In the genomic region with DNA sequence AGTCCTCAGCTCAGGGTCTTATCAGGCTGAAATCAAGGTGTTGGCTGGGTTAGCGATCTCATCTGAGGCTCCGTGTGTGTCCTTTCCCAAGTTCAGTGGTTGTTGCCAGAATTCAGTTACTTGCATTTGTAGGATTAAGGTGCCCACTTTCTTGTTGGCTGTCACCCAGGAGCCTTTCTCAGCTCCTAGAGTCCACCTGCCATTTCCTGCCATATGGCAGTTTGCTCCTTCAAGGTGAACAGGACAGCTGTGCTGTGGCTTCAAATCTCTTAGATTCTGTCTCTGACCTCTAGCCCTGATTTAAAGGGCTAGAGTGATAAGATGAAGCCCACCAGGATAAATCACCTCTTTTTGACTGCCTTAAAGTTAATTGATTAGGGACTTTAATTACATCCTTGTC, we compare ENCODE assay signal across 17 cellular contexts. TPM values are rescaled to one million over a fixed set of nuclear protein-coding genes. Genes with fewer than 3 reads are reported as not detected.
DNase-seq lines count a peak whose midpoint lies in the region; ATAC-seq and TF ChIP-seq lines count a peak whose summit lies in the region.
"Had no signal": no experiment of that assay in that cellular context is flagged by ENCODE, and none has a peak within 500 bp of the region (broad histone marks: within the 10 kb centered on the region; RNA-seq: fewer than 3 reads in every experiment).

No MANE protein-coding gene starts in this region.

- no peaks in the 10 kb centered on the region for H3F3A ChIP-seq in GM23248 (ENCODE audit: insufficient read depth)

- in situ Hi-C loops in GM23248 (cut with MboI), result no loop called here

- no peak overlapping the region for H3K4me3 ChIP-seq in GM23248
- no peak overlapping the region for H3K4me3 ChIP-seq in OCI-LY7 (ENCODE audit: low read depth, low read length, poor library complexity, severe bottlenecking)

- 0 out of 2 replicates have a peak, but pooled peaks cover 3% of the 10 kb centered on the region for H4K20me1 ChIP-seq in GM23248 (ENCODE audit: insufficient read depth)
- H4K20me1 ChIP-seq in OCI-LY7 (ENCODE audit: insufficient read depth, low read length), result no peaks in the 10 kb centered on the region

- H3K4me1 ChIP-seq in GM23248 (ENCODE audit: insufficient read depth), result peaks cover 19% of the 10 kb centered on the region
- peaks cover 43% of the 10 kb centered on the region for H3K4me1 ChIP-seq in OCI-LY7 (ENCODE audit: insufficient read depth, low read length, poor library complexity, severe bottlenecking)

- intact Hi-C loops in OCI-LY7 (cut with micrococcal nuclease; ENCODE audit: unreplicated experiment), result loop anchor here (2.0 kb wide), 1 partner anchor 188 kb away; a partner anchor contains a TSS

- TF ChIP-seq CTCF in OCI-LY7 (conservative IDR thresholded peaks at IDR 0.05; ENCODE audit: low read length), result no peak

- CTCF ChIA-PET in activated CD4-positive, alpha-beta T cell treated with anti-CD3 and anti-CD28 coated beads, Interleukin-2, amount 10 ng/mL, durations not matched to agents 7 days and 5 days (lab: Charles Lee), result interaction anchor here (1.1 to 4.8 kb wide), 4 partner anchors 11 to 40 kb away, joined by 3 to 52 read pairs (median 26); a partner anchor contains a TSS
- CTCF ChIA-PET in OCI-LY7 (lab: Charles Lee; ENCODE audit: unreplicated experiment), result no interaction called here

- H3K9me2 ChIP-seq in GM23248 (ENCODE audit: insufficient read depth) (no peaks in the 10 kb centered on the region), OCI-LY7 (ENCODE audit: insufficient read depth, low read length) (no peaks in the 10 kb centered on the region)

- no peak overlapping the region for H3K9ac ChIP-seq in GM23248

- H3K9me3 ChIP-seq in GM23248 (ENCODE audit: low read depth) (no peaks in the 10 kb centered on the region), OCI-LY7 (ENCODE audit: low read length) (peaks cover 5% of the 10 kb centered on the region; the same call in 1 of the 2 replicates)
- H3K9me3 ChIP-seq: A549, thyroid gland had no signal

- peak overlapping the region; percentile 61 for H3K27ac Mint-ChIP-seq in activated CD4-positive, alpha-beta T cell treated with anti-CD3 and anti-CD28 coated beads, Interleukin-2, amount 10 ng/mL, durations not matched to agents 7 days and 5 days
- no peak overlapping the region for H3K27ac Mint-ChIP-seq in natural killer cell treated with Interleukin-12 subunit alpha and Interleukin-12 subunit beta and Interleukin-15 and Interleukin-18, amount 100 ng/mL, for 72 hours
- H3K27ac Mint-ChIP-seq: activated T-helper 2 cell treated with anti-CD3 and anti-CD28 coated beads, Interferon-gamma antibody, Interleukin-2, Interleukin-4, amounts not matched to agents 10 μg/mL and 5 μg/mL and 100 μg/mL, durations not matched to agents 14 hours and 24 hours and 36 hours had no signal

- H3K36me3 ChIP-seq in GM23248 (ENCODE audit: low read depth), result no peaks in the 10 kb centered on the region
- peaks cover 20% of the 10 kb centered on the region for H3K36me3 ChIP-seq in OCI-LY7 (ENCODE audit: insufficient read depth, low read length)

- H3K9me3 Mint-ChIP-seq in activated CD4-positive, alpha-beta T cell treated with anti-CD3 and anti-CD28 coated beads, Interleukin-2, amount 10 ng/mL, durations not matched to agents 7 days and 5 days, result peaks cover 6% of the 10 kb centered on the region
- no peaks in the 10 kb centered on the region for H3K9me3 Mint-ChIP-seq in natural killer cell treated with Interleukin-12 subunit alpha and Interleukin-12 subunit beta and Interleukin-15 and Interleukin-18, amount 100 ng/mL, for 72 hours
- H3K9me3 Mint-ChIP-seq: activated T-helper 2 cell treated with anti-CD3 and anti-CD28 coated beads, Interferon-gamma antibody, Interleukin-2, Interleukin-4, amounts not matched to agents 10 μg/mL and 5 μg/mL and 100 μg/mL, durations not matched to agents 14 hours and 24 hours and 36 hours; CD8-positive, alpha-beta memory T cell; IgD-negative memory B cell had no signal

- no peak overlapping the region for H3K4me3 Mint-ChIP-seq in activated CD4-positive, alpha-beta T cell treated with anti-CD3 and anti-CD28 coated beads, Interleukin-2, amount 10 ng/mL, durations not matched to agents 7 days and 5 days
- peak overlapping the region; percentile 33 for H3K4me3 Mint-ChIP-seq in natural killer cell treated with Interleukin-12 subunit alpha and Interleukin-12 subunit beta and Interleukin-15 and Interleukin-18, amount 100 ng/mL, for 72 hours
- H3K4me3 Mint-ChIP-seq: IgD-negative memory B cell had no signal

- no peak overlapping the region for H3K27ac ChIP-seq in GM23248
- peak overlapping the region; percentile 58 for H3K27ac ChIP-seq in OCI-LY7 (ENCODE audit: low read depth, low read length, poor library complexity, severe bottlenecking)
- H3K27ac ChIP-seq: thyroid gland had no signal

- no peak for DNase-seq in activated CD4-positive, alpha-beta T cell treated with anti-CD3 and anti-CD28 coated beads, Interleukin-2, amount 10 ng/mL, durations not matched to agents 7 days and 5 days
- no peak for DNase-seq in activated CD4-positive, alpha-beta T cell treated with anti-CD3 and anti-CD28 coated beads, Interleukin-2, amount 50 U/mL, for 4 hours
- DNase-seq in GM23248 (no peak), OCI-LY7 (ENCODE audit: low spot score) (peak; percentile 71), NCI-H1417 treated with DMSO at 0.1 percent for 48 hours (lab: John Stamatoyannopoulos, UW) (no peak), midbrain (lab: John Stamatoyannopoulos, UW) (no peak), hepatic stellate cell (ENCODE audit: low spot score) (no peak)
- DNase-seq in natural killer cell treated with Interleukin-12 subunit alpha and Interleukin-12 subunit beta and Interleukin-15 and Interleukin-18, amount 100 ng/mL, for 72 hours (ENCODE audit: low spot score), result no peak
- DNase-seq: CD8-positive, alpha-beta memory T cell; NCI-H1436 treated with DMSO at 0.1 percent for 48 hours; NCI-H226; OCI-M1; stimulated activated CD4-positive, alpha-beta T cell treated with anti-CD3 and anti-CD28 coated beads, Interleukin-4, amount 100 ng/mL, for 24 hours; thyroid gland had no signal

- H3K79me2 ChIP-seq in GM23248 (ENCODE audit: insufficient read depth) (peaks cover 58% of the 10 kb centered on the region), OCI-LY7 (ENCODE audit: insufficient read depth, low read depth, low read length) (peaks cover 29% of the 10 kb centered on the region; the same call in 1 of the 2 replicates)

- no peaks in the 10 kb centered on the region for H3K27me3 Mint-ChIP-seq in activated CD4-positive, alpha-beta T cell treated with anti-CD3 and anti-CD28 coated beads, Interleukin-2, amount 10 ng/mL, durations not matched to agents 7 days and 5 days
- H3K27me3 Mint-ChIP-seq in natural killer cell treated with Interleukin-12 subunit alpha and Interleukin-12 subunit beta and Interleukin-15 and Interleukin-18, amount 100 ng/mL, for 72 hours, result no peaks in the 10 kb centered on the region
- H3K27me3 Mint-ChIP-seq: IgD-negative memory B cell had no signal

- no peaks in the 10 kb centered on the region for H3K27me3 ChIP-seq in GM23248 (replicated peaks; ENCODE audit: insufficient read depth)
- H3K27me3 ChIP-seq: thyroid gland had no signal

- H3K4me2 ChIP-seq in GM23248 (ENCODE audit: unreplicated experiment) (no peak overlapping the region), OCI-LY7 (ENCODE audit: low read length) (peak overlapping the region; percentile 61)

- no peak for ATAC-seq in natural killer cell treated with Interleukin-12 subunit alpha and Interleukin-12 subunit beta and Interleukin-15 and Interleukin-18, amount 100 ng/mL, for 72 hours

- H2AFZ ChIP-seq in GM23248, result peak overlapping the region; percentile 100
- peak overlapping the region; percentile 99 for H2AFZ ChIP-seq in OCI-LY7 (ENCODE audit: low read length)

- H3K36me3 Mint-ChIP-seq in activated CD4-positive, alpha-beta T cell treated with anti-CD3 and anti-CD28 coated beads, Interleukin-2, amount 10 ng/mL, durations not matched to agents 7 days and 5 days (ENCODE audit: low read depth), result peaks cover 18% of the 10 kb centered on the region
- H3K36me3 Mint-ChIP-seq in natural killer cell treated with Interleukin-12 subunit alpha and Interleukin-12 subunit beta and Interleukin-15 and Interleukin-18, amount 100 ng/mL, for 72 hours, result peaks cover 11% of the 10 kb centered on the region
- H3K36me3 Mint-ChIP-seq: IgD-negative memory B cell had no signal

- POLR2A ChIA-PET in activated CD4-positive, alpha-beta T cell treated with anti-CD3 and anti-CD28 coated beads, Interleukin-2, amount 10 ng/mL, durations not matched to agents 7 days and 5 days (lab: Charles Lee), result no interaction called here
- POLR2A ChIA-PET in OCI-LY7 (lab: Charles Lee), result interaction anchor here (0.6 to 1.7 kb wide), 5 partner anchors 8 to 1624 kb away, joined by 3 to 6 read pairs (median 4); no protein-coding TSS in a partner anchor

- 44 to 56% methylated on average over 2 of the region's 2 CpGs for WGBS in GM23248 (ENCODE audit: low coverage in 1 of 2, low lambda C conversion rate in 2 of 2, missing lambda C conversion rate in 2 of 2), 2 experiments

- BruUV-seq in OCI-LY7 (replicated peaks; lab: Mats Ljungman, UMichigan), result no TSS peak

- H3K4me1 Mint-ChIP-seq in activated CD4-positive, alpha-beta T cell treated with anti-CD3 and anti-CD28 coated beads, Interleukin-2, amount 10 ng/mL, durations not matched to agents 7 days and 5 days, result peaks cover 19% of the 10 kb centered on the region
- H3K4me1 Mint-ChIP-seq in natural killer cell treated with Interleukin-12 subunit alpha and Interleukin-12 subunit beta and Interleukin-15 and Interleukin-18, amount 100 ng/mL, for 72 hours (ENCODE audit: low read depth in 2 of 2), result peaks cover 13 to 30% of the 10 kb centered on the region in 2 donors

RNA-seq across cellular contexts. Expression of a gene that starts 1.0 kb away (rescaled TPM):
- total RNA-seq in activated CD4-positive, alpha-beta T cell treated with anti-CD3 and anti-CD28 coated beads, Interleukin-2, amount 10 ng/mL, durations not matched to agents 7 days and 5 days, result 10 to 100 TPM; 54.9 to 59.3 TPM
- total RNA-seq in GM23248 (2014; rRNA removed; shearing (Covaris generic)), result 5.4 and 9.8 TPM in 2 replicates
- polyA plus RNA-seq in GM23248 (2016; fragmentation: Nextera tagmentation; extraction: Ambion mirVana), result 35.2 and 36.7 TPM in 2 replicates
- 9.1 and 10.6 TPM in 2 replicates for total RNA-seq in OCI-LY7 (2014; rRNA removed; shearing (Covaris generic))
- 44.6 and 46.2 TPM in 2 replicates for total RNA-seq in OCI-LY7 (2022)
- total RNA-seq in natural killer cell treated with Interleukin-12 subunit alpha and Interleukin-12 subunit beta and Interleukin-15 and Interleukin-18, amount 100 ng/mL, for 72 hours, result 10 to 100 TPM; 49.2 to 57.6 TPM

RNA-seq across cellular contexts. Expression of a gene that starts 5.1 kb away (rescaled TPM):
- total RNA-seq in activated CD4-positive, alpha-beta T cell treated with anti-CD3 and anti-CD28 coated beads, Interleukin-2, amount 10 ng/mL, durations not matched to agents 7 days and 5 days, result 100 to 1,000 TPM; 241 to 267 TPM
- 123 and 124 TPM in 2 replicates for total RNA-seq in GM23248 (2014; rRNA removed; shearing (Covaris generic))
- 294 and 324 TPM in 2 replicates for polyA plus RNA-seq in GM23248 (2016; fragmentation: Nextera tagmentation; extraction: Ambion mirVana)
- 288 and 374 TPM in 2 replicates for total RNA-seq in OCI-LY7 (2014; rRNA removed; shearing (Covaris generic))
- 209 TPM in 2 replicates for total RNA-seq in OCI-LY7 (2022)
- total RNA-seq in natural killer cell treated with Interleukin-12 subunit alpha and Interleukin-12 subunit beta and Interleukin-15 and Interleukin-18, amount 100 ng/mL, for 72 hours, result 100 to 1,000 TPM; 165 to 209 TPM

RNA-seq across cellular contexts. Expression of a gene that starts 15.1 kb away (rescaled TPM):
- 100 to 1,000 TPM; 202 to 208 TPM for total RNA-seq in activated CD4-positive, alpha-beta T cell treated with anti-CD3 and anti-CD28 coated beads, Interleukin-2, amount 10 ng/mL, durations not matched to agents 7 days and 5 days
- 2.5 and 2.7 TPM in 2 replicates for total RNA-seq in GM23248 (2014; rRNA removed; shearing (Covaris generic))
- polyA plus RNA-seq in GM23248 (2016; fragmentation: Nextera tagmentation; extraction: Ambion mirVana), result 2.2 and 4.5 TPM in 2 replicates
- total RNA-seq in OCI-LY7 (2014; rRNA removed; shearing (Covaris generic)), result 12.5 and 16.4 TPM in 2 replicates
- 21.3 and 26.0 TPM in 2 replicates for total RNA-seq in OCI-LY7 (2022)
- 10 to 100 TPM; 22.7 to 62.2 TPM for total RNA-seq in natural killer cell treated with Interleukin-12 subunit alpha and Interleukin-12 subunit beta and Interleukin-15 and Interleukin-18, amount 100 ng/mL, for 72 hours
